In genomic region chr13:48890386-48890785, GRCh38 we compare ENCODE assay signal across 26 cellular contexts.
DNase-seq lines count a peak whose midpoint lies in the region; ATAC-seq, FAIRE-seq and TF ChIP-seq lines count a peak whose summit lies in the region.
"Had no signal": no experiment of that assay in that cellular context is flagged by ENCODE, and none has a peak within 500 bp of the region (broad histone marks: within the 10 kb centered on the region; RNA-seq: fewer than 3 reads in every experiment).

No MANE protein-coding gene starts in this region.

- no peaks in the 10 kb centered on the region for H3K9me3 Mint-ChIP-seq in glutamatergic neuron (ENCODE audit: unreplicated experiment)
- H3K9me3 Mint-ChIP-seq: CD8-positive, alpha-beta T cell had no signal

- CTCF ChIA-PET in A549 (lab: Yijun Ruan, JAX) = no interaction called here

- 61% methylated on average over 3 of the region's 3 CpGs for WGBS in A549 (ENCODE audit: missing lambda C conversion rate)
- WGBS in GM23248 (ENCODE audit: low coverage in 1 of 2, low lambda C conversion rate in 2 of 2, missing lambda C conversion rate in 2 of 2), 2 experiments = 27 to 30% methylated on average over 3 of the region's 3 CpGs

- no peak for TF ChIP-seq EP300 in A549 (IDR thresholded peaks at IDR 0.05)

- no peaks in the 10 kb centered on the region for H3K9me2 ChIP-seq in GM23248 (ENCODE audit: insufficient read depth)

- peaks cover 24% of the 10 kb centered on the region for H3K4me1 ChIP-seq in A549
- H3K4me1 ChIP-seq in GM23248 (ENCODE audit: insufficient read depth) = peaks cover 28% of the 10 kb centered on the region
- peaks cover 26 to 34% of the 10 kb centered on the region in 2 experiments for H3K4me1 ChIP-seq in neutrophil (ENCODE audit: control insufficient read depth in 1 of 2, insufficient read depth in 1 of 2, low read depth in 1 of 2, low read length in 1 of 2)
- H3K4me1 ChIP-seq: Caco-2 had no signal

- no peak overlapping the region for H3K4me3 Mint-ChIP-seq in glutamatergic neuron (ENCODE audit: unreplicated experiment)
- H3K4me3 Mint-ChIP-seq: B cell; CD8-positive, alpha-beta T cell had no signal

- POLR2A ChIA-PET in A549 (lab: Yijun Ruan, JAX) = no interaction called here

- H3K79me2 ChIP-seq in GM23248 (ENCODE audit: insufficient read depth) = no peaks in the 10 kb centered on the region

- H3K27ac Mint-ChIP-seq in glutamatergic neuron (ENCODE audit: unreplicated experiment) = no peak overlapping the region
- H3K27ac Mint-ChIP-seq: B cell; CD8-positive, alpha-beta T cell had no signal

- TF ChIP-seq POLR2A in A549 (IDR thresholded peaks at IDR 0.05; ENCODE audit: low read length) = no peak

- in situ Hi-C loops in GM23248 (cut with MboI) = no loop called here

- no peak for DNase-seq in A549 (ENCODE audit: low read depth in 1 of 2, low spot score in 1 of 2)
- peak; percentile 58 for DNase-seq in GM23248
- DNase-seq in fibroblast of gingiva (ENCODE audit: low read depth) = peak; percentile 27
- DNase-seq in NK-92 treated with Interleukin-12 subunit alpha and Interleukin-12 subunit beta, amount 100 ng/mL, for 24 hours (lab: John Stamatoyannopoulos, UW) = no peak
- no peak for DNase-seq in glutamatergic neuron
- no peak for DNase-seq in EL
- DNase-seq: Caco-2; CD8-positive, alpha-beta T cell; GDM1; IMR-90; KG1; MG63; NCI-H1105 treated with DMSO at 0.1 percent for 48 hours; NCI-H146; NCI-H1930; NCI-H2107; NCI-H524 treated with DMSO at 0.1 percent for 48 hours; NCI-H82; PC-9; Right ventricle myocardium superior had no signal

- H4K20me1 ChIP-seq in GM23248 (ENCODE audit: insufficient read depth) = no peaks in the 10 kb centered on the region

- no peak overlapping the region for H3K4me2 ChIP-seq in A549
- H3K4me2 ChIP-seq in GM23248 (ENCODE audit: unreplicated experiment) = no peak overlapping the region
- H3K4me2 ChIP-seq: PC-9 had no signal

- H3K36me3 ChIP-seq in GM23248 (ENCODE audit: low read depth) (no peaks in the 10 kb centered on the region), neutrophil (no peaks in the 10 kb centered on the region)
- H3K36me3 ChIP-seq: MG63 had no signal

- TF ChIP-seq RAD21 in A549 (conservative IDR thresholded peaks at IDR 0.05 in 1 of 2, IDR thresholded peaks at IDR 0.05 in 1 of 2) = no peak

- H3K9me3 ChIP-seq in A549 = no peaks in the 10 kb centered on the region
- H3K9me3 ChIP-seq in GM23248 (ENCODE audit: low read depth) = no peaks in the 10 kb centered on the region
- H3K9me3 ChIP-seq in neutrophil = no peaks in the 10 kb centered on the region
- H3K9me3 ChIP-seq: Caco-2, MG63 had no signal

- no peak overlapping the region for H3K9ac ChIP-seq in GM23248

- H3K36me3 Mint-ChIP-seq in glutamatergic neuron (ENCODE audit: unreplicated experiment) = no peaks in the 10 kb centered on the region
- H3K36me3 Mint-ChIP-seq: CD8-positive, alpha-beta T cell had no signal

- peaks cover 36% of the 10 kb centered on the region for H3F3A ChIP-seq in GM23248 (ENCODE audit: insufficient read depth)

- H3K27me3 Mint-ChIP-seq in glutamatergic neuron (ENCODE audit: unreplicated experiment) = no peaks in the 10 kb centered on the region
- H3K27me3 Mint-ChIP-seq: B cell had no signal

- FAIRE-seq in A549 (lab: Jason Lieb, UNC) = no peak
- FAIRE-seq: A204.1, GM12878 had no signal

- TF ChIP-seq CTCF in A549 (IDR thresholded peaks at IDR 0.05) = no peak
- no peak for TF ChIP-seq CTCF in neutrophil (IDR thresholded peaks at IDR 0.05)
- TF ChIP-seq CTCF in glutamatergic neuron (IDR thresholded peaks at IDR 0.05; ENCODE audit: partially characterized antibody, unreplicated experiment) = no peak

- H3K4me3 ChIP-seq in A549 = no peak overlapping the region
- no peak overlapping the region for H3K4me3 ChIP-seq in GM23248
- no peak overlapping the region for H3K4me3 ChIP-seq in neutrophil (ENCODE audit: low read depth in 1 of 2, low read length in 1 of 2)
- H3K4me3 ChIP-seq: GM12878, MG63, PC-9 had no signal

- no peak for ATAC-seq in A549
- ATAC-seq: CD8-positive, alpha-beta T cell; GM12878; HCT116 had no signal

- no peaks in the 10 kb centered on the region for H3K4me1 Mint-ChIP-seq in glutamatergic neuron (ENCODE audit: low read depth, unreplicated experiment)
- H3K4me1 Mint-ChIP-seq: B cell had no signal

- H3K27ac ChIP-seq in A549 = peak overlapping the region; percentile 80 to 84; a peak in 5 of 6 replicates
- H3K27ac ChIP-seq in GM23248 = no peak overlapping the region
- H3K27ac ChIP-seq in neutrophil = peak overlapping the region; percentile 64
- H3K27ac ChIP-seq: C4-2B, PC-9 had no signal

- H2AFZ ChIP-seq in GM23248 = no peak overlapping the region
- H2AFZ ChIP-seq: PC-9 had no signal

- H3K27me3 ChIP-seq in GM23248 (replicated peaks; ENCODE audit: insufficient read depth) (no peaks in the 10 kb centered on the region), neutrophil (no peaks in the 10 kb centered on the region)
- H3K27me3 ChIP-seq: MG63 had no signal

TF ChIP-seq in A549, 52 proteins besides CTCF, POLR2A, EP300 and RAD21:
- TF ChIP-seq BHLHE40 (IDR thresholded peaks at IDR 0.05; ENCODE audit: low read depth, low read length) (no peak), FOSL2 (IDR thresholded peaks at IDR 0.05) (no peak), FOSL2 (CRISPR knock-in tag; IDR thresholded peaks at IDR 0.05) (no peak), HMGXB4 (CRISPR knock-in tag; IDR thresholded peaks at IDR 0.05; ENCODE audit: borderline replicate concordance) (no peak), ZSCAN20 (CRISPR knock-in tag; IDR thresholded peaks at IDR 0.05) (no peak), RCOR1 (IDR thresholded peaks at IDR 0.05; ENCODE audit: low read depth, low read length) (no peak), CBX2 (IDR thresholded peaks at IDR 0.05; ENCODE audit: borderline replicate concordance, low read depth) (no peak), JUN (IDR thresholded peaks at IDR 0.05) (no peak), EHMT2 (IDR thresholded peaks at IDR 0.05; ENCODE audit: low read depth) (no peak), MYC (IDR thresholded peaks at IDR 0.05; ENCODE audit: borderline replicate concordance, low read length) (no peak), RARB (CRISPR knock-in tag; IDR thresholded peaks at IDR 0.05) (no peak)
- TF ChIP-seq, protein P1, sequence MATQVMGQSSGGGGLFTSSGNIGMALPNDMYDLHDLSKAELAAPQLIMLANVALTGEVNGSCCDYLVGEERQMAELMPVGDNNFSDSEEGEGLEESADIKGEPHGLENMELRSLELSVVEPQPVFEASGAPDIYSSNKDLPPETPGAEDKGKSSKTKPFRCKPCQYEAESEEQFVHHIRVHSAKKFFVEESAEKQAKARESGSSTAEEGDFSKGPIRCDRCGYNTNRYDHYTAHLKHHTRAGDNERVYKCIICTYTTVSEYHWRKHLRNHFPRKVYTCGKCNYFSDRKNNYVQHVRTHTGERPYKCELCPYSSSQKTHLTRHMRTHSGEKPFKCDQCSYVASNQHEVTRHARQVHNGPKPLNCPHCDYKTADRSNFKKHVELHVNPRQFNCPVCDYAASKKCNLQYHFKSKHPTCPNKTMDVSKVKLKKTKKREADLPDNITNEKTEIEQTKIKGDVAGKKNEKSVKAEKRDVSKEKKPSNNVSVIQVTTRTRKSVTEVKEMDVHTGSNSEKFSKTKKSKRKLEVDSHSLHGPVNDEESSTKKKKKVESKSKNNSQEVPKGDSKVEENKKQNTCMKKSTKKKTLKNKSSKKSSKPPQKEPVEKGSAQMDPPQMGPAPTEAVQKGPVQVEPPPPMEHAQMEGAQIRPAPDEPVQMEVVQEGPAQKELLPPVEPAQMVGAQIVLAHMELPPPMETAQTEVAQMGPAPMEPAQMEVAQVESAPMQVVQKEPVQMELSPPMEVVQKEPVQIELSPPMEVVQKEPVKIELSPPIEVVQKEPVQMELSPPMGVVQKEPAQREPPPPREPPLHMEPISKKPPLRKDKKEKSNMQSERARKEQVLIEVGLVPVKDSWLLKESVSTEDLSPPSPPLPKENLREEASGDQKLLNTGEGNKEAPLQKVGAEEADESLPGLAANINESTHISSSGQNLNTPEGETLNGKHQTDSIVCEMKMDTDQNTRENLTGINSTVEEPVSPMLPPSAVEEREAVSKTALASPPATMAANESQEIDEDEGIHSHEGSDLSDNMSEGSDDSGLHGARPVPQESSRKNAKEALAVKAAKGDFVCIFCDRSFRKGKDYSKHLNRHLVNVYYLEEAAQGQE (IDR thresholded peaks at IDR 0.05) = no peak
- TF ChIP-seq, protein P2, sequence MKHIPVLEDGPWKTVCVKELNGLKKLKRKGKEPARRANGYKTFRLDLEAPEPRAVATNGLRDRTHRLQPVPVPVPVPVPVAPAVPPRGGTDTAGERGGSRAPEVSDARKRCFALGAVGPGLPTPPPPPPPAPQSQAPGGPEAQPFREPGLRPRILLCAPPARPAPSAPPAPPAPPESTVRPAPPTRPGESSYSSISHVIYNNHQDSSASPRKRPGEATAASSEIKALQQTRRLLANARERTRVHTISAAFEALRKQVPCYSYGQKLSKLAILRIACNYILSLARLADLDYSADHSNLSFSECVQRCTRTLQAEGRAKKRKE (CRISPR knock-in tag; IDR thresholded peaks at IDR 0.05; ENCODE audit: low read depth) = no peak

Comparison
In these comparisons a context has a peak if more than half of its experiments do, and no peak if none do; other contexts are left out.
1. DNase-seq: peak in GM23248 (single experiment) and fibroblast of gingiva (single experiment); none in A549 (0 of 2), NK-92 treated with Interleukin-12 subunit alpha and Interleukin-12 subunit beta, amount 100 ng/mL, for 24 hours (single experiment), glutamatergic neuron (single experiment) and EL (single experiment).